In genomic region chrX:46404774-46405173, GRCh38 we compare ENCODE assay signal across 24 cellular contexts.
"Had no signal": no experiment of that assay in that cellular context is flagged by ENCODE, and none has a peak within 500 bp of the region (broad histone marks: within the 10 kb centered on the region; RNA-seq: fewer than 3 reads in every experiment).

No MANE protein-coding gene starts in this region.

- H3K36me3 ChIP-seq: gastrocnemius medialis, heart right ventricle, left lung, neural progenitor cell, right lobe of liver, thoracic aorta, tibial nerve, upper lobe of left lung had no signal

- H3K9me3 ChIP-seq: gastrocnemius medialis, left lung, mucosa of descending colon, psoas muscle, right lobe of liver, thoracic aorta, tibial nerve, upper lobe of left lung had no signal

- H3K27me3 ChIP-seq: gastrocnemius medialis, left lung, neural progenitor cell, right lobe of liver, tibial nerve, upper lobe of left lung had no signal

- DNase-seq: dorsolateral prefrontal cortex; effector CD4-positive, alpha-beta T cell; gastrocnemius medialis; heart right ventricle; hippocampal formation; immature natural killer cell; islet precursor cell; left lung; mesenchymal stem cell; mucosa of descending colon; naive B cell; posterior cingulate gyrus; psoas muscle; right lobe of liver; small intestine; stimulated activated CD4-positive, alpha-beta T cell treated with anti-CD3 and anti-CD28 coated beads, Interleukin-15, amount 100 ng/mL, for 24 hours; stimulated activated CD4-positive, alpha-beta T cell treated with anti-CD3 and anti-CD28 coated beads, Interleukin-2, amount 100 ng/mL, for 48 hours; stimulated activated naive B cell treated with anti-CD40 and anti-IgM and Interleukin-4, amounts not matched to agents 10 μg/mL and 1 μg/mL and 100 μg/mL, for 72 hours; upper lobe of left lung had no signal

- H3K9ac ChIP-seq: neural progenitor cell had no signal

- H2AFZ ChIP-seq: neural progenitor cell had no signal

- FAIRE-seq: colon, small intestine, urothelium cell line had no signal

- H3K4me1 ChIP-seq: gastrocnemius medialis, heart right ventricle, left lung, neural progenitor cell, psoas muscle, right lobe of liver, tibial nerve, upper lobe of left lung had no signal

- H3K27ac ChIP-seq: dorsolateral prefrontal cortex, gastrocnemius medialis, heart right ventricle, left lung, neural progenitor cell, psoas muscle, right lobe of liver, thoracic aorta, tibial nerve, upper lobe of left lung had no signal

- H3K4me3 ChIP-seq: dorsolateral prefrontal cortex, gastrocnemius medialis, heart right ventricle, left lung, mucosa of descending colon, neural progenitor cell, psoas muscle, right lobe of liver, thoracic aorta, tibial nerve, upper lobe of left lung had no signal

- H3K4me2 ChIP-seq: neural progenitor cell had no signal
